1 cellular context compared by ENCODE assay signal in the genomic region with DNA sequence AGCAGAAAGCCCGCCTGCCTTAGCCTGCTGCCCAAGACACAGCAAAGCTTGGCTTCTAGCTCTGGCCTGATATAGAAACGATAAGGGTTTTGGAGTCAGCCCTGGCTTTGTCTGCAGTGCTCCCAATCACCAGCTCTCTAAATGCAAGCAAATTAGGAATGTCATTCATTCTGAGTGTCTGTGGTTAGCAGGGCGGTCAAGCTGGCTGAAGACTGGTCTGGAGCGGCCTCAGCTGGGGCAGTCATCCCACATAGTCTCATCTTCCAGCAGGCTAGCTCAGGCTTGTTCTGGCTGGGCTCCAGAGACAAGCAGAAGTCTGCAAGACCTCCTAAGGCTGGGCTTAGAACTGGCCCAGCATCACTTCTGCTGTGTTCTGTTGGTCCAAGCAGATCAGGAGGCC.
TF ChIP-seq lines count a peak whose summit lies in the region.

No MANE protein-coding gene starts in this region.

TF ChIP-seq in GM23338, 12 proteins besides CTCF, POLR2A, EP300 and RAD21 (continued from another document):
- TF ChIP-seq, protein P1, sequence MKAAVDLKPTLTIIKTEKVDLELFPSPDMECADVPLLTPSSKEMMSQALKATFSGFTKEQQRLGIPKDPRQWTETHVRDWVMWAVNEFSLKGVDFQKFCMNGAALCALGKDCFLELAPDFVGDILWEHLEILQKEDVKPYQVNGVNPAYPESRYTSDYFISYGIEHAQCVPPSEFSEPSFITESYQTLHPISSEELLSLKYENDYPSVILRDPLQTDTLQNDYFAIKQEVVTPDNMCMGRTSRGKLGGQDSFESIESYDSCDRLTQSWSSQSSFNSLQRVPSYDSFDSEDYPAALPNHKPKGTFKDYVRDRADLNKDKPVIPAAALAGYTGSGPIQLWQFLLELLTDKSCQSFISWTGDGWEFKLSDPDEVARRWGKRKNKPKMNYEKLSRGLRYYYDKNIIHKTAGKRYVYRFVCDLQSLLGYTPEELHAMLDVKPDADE (IDR thresholded peaks at IDR 0.05), result no peak
- TF ChIP-seq JUNB (IDR thresholded peaks at IDR 0.05; ENCODE audit: unreplicated experiment) (no peak), POLR2AphosphoS5 (IDR thresholded peaks at IDR 0.05; ENCODE audit: low read depth) (no peak), ZNF114 (CRISPR knock-in tag; IDR thresholded peaks at IDR 0.05) (no peak), NANOG (IDR thresholded peaks at IDR 0.05; ENCODE audit: borderline replicate concordance) (no peak), EZH2phosphoT487 (IDR thresholded peaks at IDR 0.05; ENCODE audit: unreplicated experiment) (no peak), EZH2 (IDR thresholded peaks at IDR 0.05; ENCODE audit: low read depth, unreplicated experiment) (no peak)
- TF ChIP-seq, protein P2, sequence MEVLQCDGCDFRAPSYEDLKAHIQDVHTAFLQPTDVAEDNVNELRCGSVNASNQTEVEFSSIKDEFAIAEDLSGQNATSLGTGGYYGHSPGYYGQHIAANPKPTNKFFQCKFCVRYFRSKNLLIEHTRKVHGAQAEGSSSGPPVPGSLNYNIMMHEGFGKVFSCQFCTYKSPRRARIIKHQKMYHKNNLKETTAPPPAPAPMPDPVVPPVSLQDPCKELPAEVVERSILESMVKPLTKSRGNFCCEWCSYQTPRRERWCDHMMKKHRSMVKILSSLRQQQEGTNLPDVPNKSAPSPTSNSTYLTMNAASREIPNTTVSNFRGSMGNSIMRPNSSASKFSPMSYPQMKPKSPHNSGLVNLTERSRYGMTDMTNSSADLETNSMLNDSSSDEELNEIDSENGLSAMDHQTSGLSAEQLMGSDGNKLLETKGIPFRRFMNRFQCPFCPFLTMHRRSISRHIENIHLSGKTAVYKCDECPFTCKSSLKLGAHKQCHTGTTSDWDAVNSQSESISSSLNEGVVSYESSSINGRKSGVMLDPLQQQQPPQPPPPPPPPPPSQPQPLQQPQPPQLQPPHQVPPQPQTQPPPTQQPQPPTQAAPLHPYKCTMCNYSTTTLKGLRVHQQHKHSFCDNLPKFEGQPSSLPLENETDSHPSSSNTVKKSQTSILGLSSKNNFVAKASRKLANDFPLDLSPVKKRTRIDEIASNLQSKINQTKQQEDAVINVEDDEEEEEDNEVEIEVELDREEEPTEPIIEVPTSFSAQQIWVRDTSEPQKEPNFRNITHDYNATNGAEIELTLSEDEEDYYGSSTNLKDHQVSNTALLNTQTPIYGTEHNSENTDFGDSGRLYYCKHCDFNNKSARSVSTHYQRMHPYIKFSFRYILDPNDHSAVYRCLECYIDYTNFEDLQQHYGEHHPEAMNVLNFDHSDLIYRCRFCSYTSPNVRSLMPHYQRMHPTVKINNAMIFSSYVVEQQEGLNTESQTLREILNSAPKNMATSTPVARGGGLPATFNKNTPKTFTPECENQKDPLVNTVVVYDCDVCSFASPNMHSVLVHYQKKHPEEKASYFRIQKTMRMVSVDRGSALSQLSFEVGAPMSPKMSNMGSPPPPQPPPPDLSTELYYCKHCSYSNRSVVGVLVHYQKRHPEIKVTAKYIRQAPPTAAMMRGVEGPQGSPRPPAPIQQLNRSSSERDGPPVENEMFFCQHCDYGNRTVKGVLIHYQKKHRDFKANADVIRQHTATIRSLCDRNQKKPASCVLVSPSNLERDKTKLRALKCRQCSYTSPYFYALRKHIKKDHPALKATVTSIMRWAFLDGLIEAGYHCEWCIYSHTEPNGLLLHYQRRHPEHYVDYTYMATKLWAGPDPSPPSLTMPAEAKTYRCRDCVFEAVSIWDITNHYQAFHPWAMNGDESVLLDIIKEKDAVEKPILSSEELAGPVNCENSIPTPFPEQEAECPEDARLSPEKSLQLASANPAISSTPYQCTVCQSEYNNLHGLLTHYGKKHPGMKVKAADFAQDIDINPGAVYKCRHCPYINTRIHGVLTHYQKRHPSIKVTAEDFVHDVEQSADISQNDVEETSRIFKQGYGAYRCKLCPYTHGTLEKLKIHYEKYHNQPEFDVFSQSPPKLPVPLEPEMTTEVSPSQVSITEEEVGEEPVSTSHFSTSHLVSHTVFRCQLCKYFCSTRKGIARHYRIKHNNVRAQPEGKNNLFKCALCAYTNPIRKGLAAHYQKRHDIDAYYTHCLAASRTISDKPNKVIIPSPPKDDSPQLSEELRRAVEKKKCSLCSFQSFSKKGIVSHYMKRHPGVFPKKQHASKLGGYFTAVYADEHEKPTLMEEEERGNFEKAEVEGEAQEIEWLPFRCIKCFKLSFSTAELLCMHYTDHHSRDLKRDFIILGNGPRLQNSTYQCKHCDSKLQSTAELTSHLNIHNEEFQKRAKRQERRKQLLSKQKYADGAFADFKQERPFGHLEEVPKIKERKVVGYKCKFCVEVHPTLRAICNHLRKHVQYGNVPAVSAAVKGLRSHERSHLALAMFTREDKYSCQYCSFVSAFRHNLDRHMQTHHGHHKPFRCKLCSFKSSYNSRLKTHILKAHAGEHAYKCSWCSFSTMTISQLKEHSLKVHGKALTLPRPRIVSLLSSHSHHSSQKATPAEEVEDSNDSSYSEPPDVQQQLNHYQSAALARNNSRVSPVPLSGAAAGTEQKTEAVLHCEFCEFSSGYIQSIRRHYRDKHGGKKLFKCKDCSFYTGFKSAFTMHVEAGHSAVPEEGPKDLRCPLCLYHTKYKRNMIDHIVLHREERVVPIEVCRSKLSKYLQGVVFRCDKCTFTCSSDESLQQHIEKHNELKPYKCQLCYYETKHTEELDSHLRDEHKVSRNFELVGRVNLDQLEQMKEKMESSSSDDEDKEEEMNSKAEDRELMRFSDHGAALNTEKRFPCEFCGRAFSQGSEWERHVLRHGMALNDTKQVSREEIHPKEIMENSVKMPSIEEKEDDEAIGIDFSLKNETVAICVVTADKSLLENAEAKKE (CRISPR knock-in tag; IDR thresholded peaks at IDR 0.05), result no peak
